19 cellular contexts compared by ENCODE assay signal in genomic region chr11:29996016-29996415, GRCh38. TPM values are rescaled to one million over a fixed set of nuclear protein-coding genes. Genes with fewer than 3 reads are reported as not detected.
DNase-seq lines count a peak whose midpoint lies in the region; ATAC-seq and TF ChIP-seq lines count a peak whose summit lies in the region.
"Had no signal": no experiment of that assay in that cellular context is flagged by ENCODE, and none has a peak within 500 bp of the region (broad histone marks: within the 10 kb centered on the region; RNA-seq: fewer than 3 reads in every experiment).

No MANE protein-coding gene starts in this region.

- intact Hi-C loops in posterior cingulate gyrus (cut with DNase I) = no loop called here
- intact Hi-C loops in CD14-positive monocyte (cut with micrococcal nuclease) = no loop called here

- no peak overlapping the region for H3K4me3 Mint-ChIP-seq in CD14-positive monocyte
- no peak overlapping the region for H3K4me3 Mint-ChIP-seq in T-helper 2 cell treated with Interferon-gamma antibody and Interleukin-4, amounts not matched to agents 5 μg/mL and 100 μg/mL, for 36 hours
- H3K4me3 Mint-ChIP-seq: activated CD8-positive, alpha-beta memory T cell treated with anti-CD3 and anti-CD28 coated beads, Interleukin-2, amount 10 ng/mL, durations not matched to agents 7 days and 5 days; CD4-positive, CD25-positive, alpha-beta regulatory T cell; stimulated activated effector memory CD8-positive, alpha-beta T cell treated with anti-CD3 and anti-CD28 coated beads, Interleukin-12 subunit alpha, Interleukin-12 subunit beta, amount 100 ng/mL, for 72 hours; T-helper 1 cell treated with Interleukin-12 subunit alpha and Interleukin-12 subunit beta and Interleukin-4 antibody, amounts not matched to agents 30 μg/mL and 1 μg/mL, for 36 hours had no signal

- H3K9me3 Mint-ChIP-seq in CD14-positive monocyte = peaks cover 0 to 5% (median 0%) of the 10 kb centered on the region in 7 donors
- no peaks in the 10 kb centered on the region for H3K9me3 Mint-ChIP-seq in T-helper 2 cell treated with Interferon-gamma antibody and Interleukin-4, amounts not matched to agents 5 μg/mL and 100 μg/mL, for 36 hours

- no peaks in the 10 kb centered on the region for H3K27me3 Mint-ChIP-seq in CD14-positive monocyte (ENCODE audit: low read depth in 3 of 3)
- H3K27me3 Mint-ChIP-seq in T-helper 2 cell treated with Interferon-gamma antibody and Interleukin-4, amounts not matched to agents 5 μg/mL and 100 μg/mL, for 36 hours (ENCODE audit: low read depth) = no peaks in the 10 kb centered on the region
- H3K27me3 Mint-ChIP-seq: activated CD8-positive, alpha-beta memory T cell treated with anti-CD3 and anti-CD28 coated beads, Interleukin-2, amount 10 ng/mL, durations not matched to agents 7 days and 5 days; CD4-positive, CD25-positive, alpha-beta regulatory T cell had no signal

- no peak overlapping the region for H3K27ac Mint-ChIP-seq in CD14-positive monocyte
- no peak overlapping the region for H3K27ac Mint-ChIP-seq in T-helper 2 cell treated with Interferon-gamma antibody and Interleukin-4, amounts not matched to agents 5 μg/mL and 100 μg/mL, for 36 hours
- H3K27ac Mint-ChIP-seq: activated CD8-positive, alpha-beta memory T cell treated with anti-CD3 and anti-CD28 coated beads, Interleukin-2, amount 10 ng/mL, durations not matched to agents 7 days and 5 days; CD4-positive, CD25-positive, alpha-beta regulatory T cell; stimulated activated effector memory CD8-positive, alpha-beta T cell treated with anti-CD3 and anti-CD28 coated beads, Interleukin-12 subunit alpha, Interleukin-12 subunit beta, amount 100 ng/mL, for 72 hours; T-helper 1 cell treated with Interleukin-12 subunit alpha and Interleukin-12 subunit beta and Interleukin-4 antibody, amounts not matched to agents 30 μg/mL and 1 μg/mL, for 36 hours had no signal

- no peak for DNase-seq in posterior cingulate gyrus
- no peak for DNase-seq in CD14-positive monocyte (ENCODE audit: low spot score)
- no peak for DNase-seq in NCI-H2081 treated with DMSO at 0.1 percent for 48 hours (lab: John Stamatoyannopoulos, UW)
- no peak for DNase-seq in T-helper 2 cell treated with Interferon-gamma antibody and Interleukin-4, amounts not matched to agents 5 μg/mL and 100 μg/mL, for 36 hours (ENCODE audit: low spot score)
- DNase-seq: activated CD8-positive, alpha-beta memory T cell treated with anti-CD3 and anti-CD28 coated beads, Interleukin-2, amount 10 ng/mL, durations not matched to agents 7 days and 5 days; activated effector memory CD4-positive, alpha-beta T cell treated with Interleukin-2 at 50 U/mL for 16 hours; CD4-positive, CD25-positive, alpha-beta regulatory T cell; HCEC 1CT; pancreas had no signal

- no peaks in the 10 kb centered on the region for H3K36me3 Mint-ChIP-seq in CD14-positive monocyte
- H3K36me3 Mint-ChIP-seq in T-helper 2 cell treated with Interferon-gamma antibody and Interleukin-4, amounts not matched to agents 5 μg/mL and 100 μg/mL, for 36 hours (ENCODE audit: low read depth) = no peaks in the 10 kb centered on the region
- H3K36me3 Mint-ChIP-seq: activated CD8-positive, alpha-beta memory T cell treated with anti-CD3 and anti-CD28 coated beads, Interleukin-2, amount 10 ng/mL, durations not matched to agents 7 days and 5 days; CD4-positive, CD25-positive, alpha-beta regulatory T cell; stimulated activated effector memory CD8-positive, alpha-beta T cell treated with anti-CD3 and anti-CD28 coated beads, Interleukin-12 subunit alpha, Interleukin-12 subunit beta, amount 100 ng/mL, for 72 hours had no signal

- no peak for TF ChIP-seq CTCF in CD14-positive monocyte (IDR thresholded peaks at IDR 0.05)

- no peaks in the 10 kb centered on the region for H3K4me1 Mint-ChIP-seq in CD14-positive monocyte
- H3K4me1 Mint-ChIP-seq in T-helper 2 cell treated with Interferon-gamma antibody and Interleukin-4, amounts not matched to agents 5 μg/mL and 100 μg/mL, for 36 hours (ENCODE audit: low read depth) = no peaks in the 10 kb centered on the region
- H3K4me1 Mint-ChIP-seq: activated CD8-positive, alpha-beta memory T cell treated with anti-CD3 and anti-CD28 coated beads, Interleukin-2, amount 10 ng/mL, durations not matched to agents 7 days and 5 days; CD4-positive, CD25-positive, alpha-beta regulatory T cell; stimulated activated effector memory CD8-positive, alpha-beta T cell treated with anti-CD3 and anti-CD28 coated beads, Interleukin-12 subunit alpha, Interleukin-12 subunit beta, amount 100 ng/mL, for 72 hours had no signal

- ATAC-seq in GM18498 (IDR thresholded peaks at IDR 0.05; ENCODE audit: unreplicated experiment) = peak; percentile 98
- peak; percentile 62 for ATAC-seq in GM19438 (IDR thresholded peaks at IDR 0.05; ENCODE audit: low read depth, unreplicated experiment)
- ATAC-seq in HG02623 (IDR thresholded peaks at IDR 0.05; ENCODE audit: unreplicated experiment) = peak; percentile 53
- peak; percentile 75 for ATAC-seq in HG03342 (IDR thresholded peaks at IDR 0.05; ENCODE audit: unreplicated experiment)
- ATAC-seq: activated CD8-positive, alpha-beta memory T cell treated with anti-CD3 and anti-CD28 coated beads, Interleukin-2, amount 10 ng/mL, durations not matched to agents 7 days and 5 days; K562; left lobe of liver; pancreas; Right ventricle myocardium inferior; stimulated activated effector memory CD8-positive, alpha-beta T cell treated with anti-CD3 and anti-CD28 coated beads, Interleukin-12 subunit alpha, Interleukin-12 subunit beta, amount 100 ng/mL, for 72 hours had no signal

RNA-seq across cellular contexts. Expression of gene KCNA4, which starts 20.8 kb away (rescaled TPM):
- not detected for polyA plus RNA-seq in CD14-positive monocyte
- polyA plus RNA-seq: CD4-positive, CD25-positive, alpha-beta regulatory T cell; K562; smooth muscle cell had no signal
